ENCODE assay signal across 13 cellular contexts in the genomic region with DNA sequence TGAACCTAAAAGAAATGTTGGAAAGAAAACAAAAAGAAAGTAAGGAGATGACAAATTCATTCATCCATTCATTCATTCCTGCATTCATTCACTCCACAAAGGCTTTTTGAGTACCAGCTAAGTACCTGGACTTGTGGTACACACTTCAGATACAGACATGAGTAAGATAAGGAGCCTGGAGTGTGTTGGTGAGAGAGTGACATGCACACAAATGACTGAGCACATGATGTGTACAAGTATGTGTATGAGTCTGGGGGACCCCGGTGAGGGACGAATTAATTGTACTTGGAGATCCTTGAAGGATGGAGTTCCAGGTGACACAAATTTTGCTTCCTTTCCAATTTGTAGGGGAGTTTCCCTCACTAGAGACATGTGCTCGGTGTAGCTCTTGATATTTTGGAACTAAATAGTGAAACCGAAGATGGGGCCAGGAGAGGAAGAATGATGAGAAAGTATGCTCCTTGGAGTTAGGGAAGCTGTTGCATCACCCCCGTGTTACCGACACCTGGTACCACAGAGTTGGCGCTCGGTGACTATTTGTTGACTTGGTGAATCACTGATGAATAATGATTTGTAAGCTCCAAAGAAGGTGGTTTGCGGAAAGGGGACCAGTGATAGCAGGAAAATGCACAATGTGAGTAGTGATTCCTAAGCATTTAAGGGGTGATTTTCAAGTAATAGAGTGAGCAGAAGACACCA.
DNase-seq lines count a peak whose midpoint lies in the region; ATAC-seq and TF ChIP-seq lines count a peak whose summit lies in the region.
"Had no signal": no experiment of that assay in that cellular context is flagged by ENCODE, and none has a peak within 500 bp of the region (broad histone marks: within the 10 kb centered on the region; RNA-seq: fewer than 3 reads in every experiment).

No MANE protein-coding gene starts in this region.

- DNase-seq in 8988T: peak; percentile 28
- peak; percentile 17 for DNase-seq in GM12865 (ENCODE audit: low read depth)
- peak; percentile 47 for DNase-seq in SW480 (ENCODE audit: low spot score)
- DNase-seq in fibroblast of mammary gland (ENCODE audit: low read depth): peak; percentile 98
- DNase-seq in MV-4-11 (lab: John Stamatoyannopoulos, UW): no peak
- no peak for DNase-seq in anterior cingulate cortex (lab: John Stamatoyannopoulos, UW)
- no peak for DNase-seq in germinal center (ENCODE audit: low spot score)
- DNase-seq: activated naive CD4-positive, alpha-beta T cell treated with anti-CD3 and anti-CD28 coated beads, Interleukin-2, amount 50 U/mL, for 16 hours; CD4-positive, alpha-beta T cell; NCI-H2029 had no signal

- H3K4me3 ChIP-seq in GM12865 (ENCODE audit: low read depth, low read length) (no peak overlapping the region), fibroblast of mammary gland (ENCODE audit: control insufficient read depth, low read depth, low read length) (no peak overlapping the region)
- H3K4me3 ChIP-seq: tibial nerve had no signal

- no peak for TF ChIP-seq CTCF in GM12865 (IDR thresholded peaks at IDR 0.05; ENCODE audit: insufficient read depth, low read depth, low read length, missing control alignments)
- TF ChIP-seq CTCF in fibroblast of mammary gland (conservative IDR thresholded peaks at IDR 0.05; ENCODE audit: control insufficient read depth, insufficient read depth, low read depth, low read length): no peak

- ATAC-seq in HG03175 (IDR thresholded peaks at IDR 0.05; ENCODE audit: unreplicated experiment): no peak
- ATAC-seq: left lobe of liver had no signal

Comparison
In these comparisons a context has a peak if more than half of its experiments do, and no peak if none do; other contexts are left out.
1. DNase-seq: peak in 8988T (single experiment), GM12865 (single experiment), SW480 (single experiment) and fibroblast of mammary gland (single experiment); none in MV-4-11 (single experiment), anterior cingulate cortex (0 of 58) and germinal center (single experiment).